10 cellular contexts compared by ENCODE assay signal in the genomic region with DNA sequence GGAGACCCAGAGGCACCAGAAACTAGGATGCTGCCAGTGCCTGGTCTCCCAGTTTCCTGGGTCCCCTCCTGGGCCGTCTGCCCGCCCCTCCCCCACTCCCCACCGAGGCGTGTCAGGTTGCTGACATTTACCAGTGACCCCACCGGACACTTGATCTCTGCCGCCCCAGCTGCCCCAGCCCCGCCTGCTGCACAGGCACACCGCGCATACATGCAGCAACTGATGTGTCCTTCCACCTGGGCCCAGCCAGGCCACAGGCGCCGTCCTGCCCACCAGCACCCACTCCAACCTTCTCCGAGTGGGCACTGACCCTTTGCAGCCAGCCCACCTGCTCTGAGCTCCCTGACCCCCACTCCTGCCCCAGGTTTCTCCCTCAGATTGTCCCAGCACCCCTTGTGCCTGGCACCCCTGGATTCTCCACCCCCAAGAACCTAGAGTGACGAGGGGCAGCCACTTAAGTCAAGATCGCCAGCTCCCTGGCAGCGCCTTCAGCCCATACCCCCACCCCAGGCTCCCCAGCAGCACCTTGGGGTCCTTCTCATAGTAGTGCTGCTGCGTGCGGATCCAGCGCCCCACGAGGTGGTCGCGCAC. TPM values are rescaled to one million over a fixed set of nuclear protein-coding genes. Genes with fewer than 3 reads are reported as not detected.
DNase-seq lines count a peak whose midpoint lies in the region; ATAC-seq lines count a peak whose summit lies in the region.
"Had no signal": no experiment of that assay in that cellular context is flagged by ENCODE, and none has a peak within 500 bp of the region (broad histone marks: within the 10 kb centered on the region; RNA-seq: fewer than 3 reads in every experiment).

No MANE protein-coding gene starts in this region.

- H3K36me3 ChIP-seq in mesenchymal stem cell (ENCODE audit: control insufficient read depth in 1 of 2, insufficient read depth in 2 of 2, low read depth in 1 of 2, low read length in 2 of 2) (peaks cover 22 to 34% of the 10 kb centered on the region in 2 experiments), urinary bladder (ENCODE audit: insufficient read depth) (peaks cover under 1% of the 10 kb centered on the region)

- H3K36me3 Mint-ChIP-seq in activated naive CD4-positive, alpha-beta T cell treated with anti-CD3 and anti-CD28 coated beads, Interleukin-2, amount 50 U/mL, for 72 hours, result peaks cover 7 to 13% of the 10 kb centered on the region in 2 donors

- peak overlapping the region in 1 of 2 experiments; percentile 25 for H3K18ac ChIP-seq in mesenchymal stem cell (ENCODE audit: low read depth in 1 of 2, low read length in 2 of 2)

- no peak overlapping the region for H2AFZ ChIP-seq in mesenchymal stem cell (ENCODE audit: low read depth, low read length)

- H2BK120ac ChIP-seq in mesenchymal stem cell (ENCODE audit: low read depth, low read length), result no peak overlapping the region

- H2BK12ac ChIP-seq in mesenchymal stem cell (ENCODE audit: low read length in 2 of 2), result no peak overlapping the region

- peak in 1 of 2 donors; percentile 8 for ATAC-seq in activated naive CD4-positive, alpha-beta T cell treated with anti-CD3 and anti-CD28 coated beads, Interleukin-2, amount 50 U/mL, for 72 hours

- no peak overlapping the region for H3K23ac ChIP-seq in mesenchymal stem cell (ENCODE audit: low read length in 2 of 2)

- DNase-seq in activated naive CD4-positive, alpha-beta T cell treated with anti-CD3 and anti-CD28 coated beads, Interleukin-2, amount 50 U/mL, for 72 hours (ENCODE audit: low spot score in 2 of 2), result no peak
- no peak for DNase-seq in activated naive CD4-positive, alpha-beta T cell (lab: John Stamatoyannopoulos, UW)
- DNase-seq in mesenchymal stem cell (no peak), NCI-H446 (lab: John Stamatoyannopoulos, UW) (no peak)
- DNase-seq in activated CD4-positive, CD25-positive, alpha-beta regulatory T cell (lab: John Stamatoyannopoulos, UW), result no peak
- DNase-seq: AML-193; amniotic stem cell; stimulated activated CD4-positive, alpha-beta T cell treated with anti-CD3 and anti-CD28 coated beads, Interleukin-4, amount 100 ng/mL, for 24 hours had no signal

- H3K9me3 ChIP-seq in mesenchymal stem cell (ENCODE audit: control insufficient read depth, low read length), result no peaks in the 10 kb centered on the region

- no peak overlapping the region for H2AK5ac ChIP-seq in mesenchymal stem cell (ENCODE audit: low read length, severe bottlenecking)

- no peaks in the 10 kb centered on the region for H3K9me3 Mint-ChIP-seq in activated naive CD4-positive, alpha-beta T cell treated with anti-CD3 and anti-CD28 coated beads, Interleukin-2, amount 50 U/mL, for 72 hours

- no peak overlapping the region for H3K27ac ChIP-seq in mesenchymal stem cell (ENCODE audit: low read length, poor library complexity, severe bottlenecking)
- H3K27ac ChIP-seq in urinary bladder (ENCODE audit: low read depth), result peak overlapping the region; percentile 43

- 68% methylated on average over 21 of the region's 21 CpGs for WGBS in mesenchymal stem cell
- 38% methylated on average over 21 of the region's 21 CpGs for WGBS in urinary bladder

- H3K4me1 ChIP-seq in mesenchymal stem cell (ENCODE audit: control insufficient read depth, insufficient read depth, low read depth, low read length), result peaks cover 50% of the 10 kb centered on the region
- H3K4me1 ChIP-seq in urinary bladder (ENCODE audit: insufficient read depth), result no peaks in the 10 kb centered on the region

- H3K4me2 ChIP-seq in mesenchymal stem cell (ENCODE audit: low read length, poor library complexity, severe bottlenecking), result no peak overlapping the region

- peaks cover 2% of the 10 kb centered on the region for H3K79me1 ChIP-seq in mesenchymal stem cell (replicated peaks; ENCODE audit: low read length, poor library complexity, severe bottlenecking)

- peak overlapping the region in 1 of 2 experiments; percentile 62 for H3K4me3 ChIP-seq in mesenchymal stem cell (ENCODE audit: insufficient read depth in 1 of 2, low read depth in 1 of 2, low read length in 2 of 2)
- no peak overlapping the region for H3K4me3 ChIP-seq in urinary bladder (ENCODE audit: low read depth, low read length)

- peak overlapping the region; percentile 62 for H4K8ac ChIP-seq in mesenchymal stem cell (ENCODE audit: low read length)

- no peak overlapping the region for H3K4ac ChIP-seq in mesenchymal stem cell (ENCODE audit: low read depth in 1 of 2, low read length in 2 of 2)

- H3K27ac Mint-ChIP-seq in activated naive CD4-positive, alpha-beta T cell treated with anti-CD3 and anti-CD28 coated beads, Interleukin-2, amount 50 U/mL, for 72 hours, result peak overlapping the region; percentile 84 to 85

- H2BK15ac ChIP-seq in mesenchymal stem cell (ENCODE audit: low read depth, poor library complexity, severe bottlenecking), result no peak overlapping the region

- peak overlapping the region; percentile 19 for H4K91ac ChIP-seq in mesenchymal stem cell (ENCODE audit: low read length)

- H3K9ac ChIP-seq in mesenchymal stem cell (ENCODE audit: low read length), result peak overlapping the region; percentile 75

- no peaks in the 10 kb centered on the region for H3K27me3 ChIP-seq in mesenchymal stem cell (ENCODE audit: control insufficient read depth in 1 of 2, insufficient read depth in 1 of 2, low read length in 2 of 2)

- no peak overlapping the region for H2BK5ac ChIP-seq in mesenchymal stem cell (ENCODE audit: low read depth, low read length, poor library complexity, severe bottlenecking)

- H3K14ac ChIP-seq in mesenchymal stem cell (ENCODE audit: low read length in 2 of 2), result no peak overlapping the region

RNA-seq across cellular contexts. Expression of gene PYGM, which starts 0.5 kb away (rescaled TPM):
- 1 to 10 TPM in 1 of 2 donors, under 1 TPM in 1; 0.87 to 2.3 TPM for total RNA-seq in activated naive CD4-positive, alpha-beta T cell treated with anti-CD3 and anti-CD28 coated beads, Interleukin-2, amount 50 U/mL, for 72 hours
- polyA plus RNA-seq in mesenchymal stem cell (2013, experiment 1 of 2), result 0.18 TPM
- polyA plus RNA-seq in mesenchymal stem cell (2013, experiment 2 of 2), result 0.21 TPM
- 15.1 TPM for total RNA-seq in urinary bladder
- 33.6 TPM for polyA plus RNA-seq in urinary bladder

RNA-seq across cellular contexts. Expression of gene RASGRP2, which starts 15.3 kb away (rescaled TPM):
- total RNA-seq in activated naive CD4-positive, alpha-beta T cell treated with anti-CD3 and anti-CD28 coated beads, Interleukin-2, amount 50 U/mL, for 72 hours, result 10 to 100 TPM; 12.5 to 12.6 TPM
- polyA plus RNA-seq in mesenchymal stem cell (2013, experiment 1 of 2), result 0.70 TPM
- polyA plus RNA-seq in mesenchymal stem cell (2013, experiment 2 of 2), result 1.0 TPM
- total RNA-seq in urinary bladder, result 7.6 TPM
- polyA plus RNA-seq in urinary bladder, result 46.1 TPM
- total RNA-seq: SK-MEL-5 had no signal

RNA-seq across cellular contexts. Expression of gene SF1, which starts 19.1 kb away (rescaled TPM):
- total RNA-seq in activated naive CD4-positive, alpha-beta T cell treated with anti-CD3 and anti-CD28 coated beads, Interleukin-2, amount 50 U/mL, for 72 hours, result 100 to 1,000 TPM; 323 to 406 TPM
- polyA plus RNA-seq in mesenchymal stem cell (2013, experiment 1 of 2), result 124 TPM
- polyA plus RNA-seq in mesenchymal stem cell (2013, experiment 2 of 2), result 118 TPM
- total RNA-seq in urinary bladder, result 111 TPM
- polyA plus RNA-seq in urinary bladder, result 115 TPM

RNA-seq across cellular contexts. Expression of gene NRXN2, which starts 36.2 kb away (rescaled TPM):
- 1 to 10 TPM in 1 of 2 donors, under 1 TPM in 1; 0.84 to 1.3 TPM for total RNA-seq in activated naive CD4-positive, alpha-beta T cell treated with anti-CD3 and anti-CD28 coated beads, Interleukin-2, amount 50 U/mL, for 72 hours
- polyA plus RNA-seq in mesenchymal stem cell (2013, experiment 1 of 2), result 0.06 TPM
- 0.15 TPM for polyA plus RNA-seq in mesenchymal stem cell (2013, experiment 2 of 2)
- 11.5 TPM for total RNA-seq in urinary bladder
- polyA plus RNA-seq in urinary bladder, result 30.5 TPM

RNA-seq across cellular contexts. Expression of gene MAP4K2, which starts 43.8 kb away (rescaled TPM):
- 10 to 100 TPM; 67.7 to 83.2 TPM for total RNA-seq in activated naive CD4-positive, alpha-beta T cell treated with anti-CD3 and anti-CD28 coated beads, Interleukin-2, amount 50 U/mL, for 72 hours
- 12.3 TPM for polyA plus RNA-seq in mesenchymal stem cell (2013, experiment 1 of 2)
- 13.7 TPM for polyA plus RNA-seq in mesenchymal stem cell (2013, experiment 2 of 2)
- 11.7 TPM for total RNA-seq in urinary bladder
- polyA plus RNA-seq in urinary bladder, result 13.9 TPM
